In the genomic region with DNA sequence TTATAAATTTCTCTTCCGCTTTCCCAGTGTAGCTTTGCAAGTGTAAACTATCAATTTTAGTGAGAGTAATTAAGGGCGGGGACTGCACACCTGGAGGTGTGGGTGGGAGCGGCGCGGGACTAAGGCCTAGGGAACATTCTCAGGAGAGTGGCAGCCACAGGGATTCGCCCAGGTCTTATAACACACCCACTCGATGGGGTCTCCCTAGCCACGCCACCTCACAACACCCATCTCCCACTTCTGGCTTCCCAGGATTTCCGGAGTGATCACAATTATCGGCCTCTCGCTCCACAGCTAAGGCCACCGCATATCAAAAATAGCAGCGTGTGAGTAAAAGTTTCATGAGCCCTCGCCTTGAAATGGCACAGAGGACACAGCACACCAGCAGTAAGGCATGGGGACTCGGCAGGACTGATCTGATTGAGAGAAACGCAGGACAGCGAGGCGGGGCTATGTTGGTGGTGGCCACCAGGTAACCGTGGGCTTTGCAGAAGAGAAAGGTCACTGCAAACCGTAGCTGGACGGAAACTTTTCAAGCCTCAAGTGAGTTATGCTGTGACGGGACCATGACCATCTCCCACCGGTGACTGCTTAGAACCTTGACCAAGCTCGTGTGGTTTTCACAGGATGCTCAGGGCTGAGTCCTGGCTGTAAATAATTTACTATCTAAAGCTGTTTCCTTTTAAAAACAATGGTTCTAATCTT, we compare ENCODE assay signal across 9 cellular contexts. TPM values are rescaled to one million over a fixed set of nuclear protein-coding genes. Genes with fewer than 3 reads are reported as not detected.
A peak's percentile ranks its signal among the peaks of the same experiment; 100 is the strongest.
DNase-seq lines count a peak whose midpoint lies in the region; ATAC-seq and TF ChIP-seq lines count a peak whose summit lies in the region.
"Had no signal": no experiment of that assay in that cellular context is flagged by ENCODE, and none has a peak within 500 bp of the region (broad histone marks: within the 10 kb centered on the region; RNA-seq: fewer than 3 reads in every experiment).

No MANE protein-coding gene starts in this region.

- POLR2A ChIA-PET in CD8-positive, alpha-beta memory T cell (lab: Charles Lee), result no interaction called here

- H3K36me3 ChIP-seq in heart right ventricle, result no peaks in the 10 kb centered on the region
- H3K36me3 ChIP-seq in mucosa of descending colon (ENCODE audit: low read depth), result no peaks in the 10 kb centered on the region
- H3K36me3 ChIP-seq in aorta (ENCODE audit: control insufficient read depth in 1 of 2, insufficient read depth in 2 of 2, low read length in 1 of 2), result no peaks in the 10 kb centered on the region
- H3K36me3 ChIP-seq in CD8-positive, alpha-beta memory T cell (ENCODE audit: insufficient read depth, low read length), result no peaks in the 10 kb centered on the region

- TF ChIP-seq CTCF in heart right ventricle (IDR thresholded peaks at IDR 0.05) (no peak), choroid plexus epithelial cell (conservative IDR thresholded peaks at IDR 0.05; ENCODE audit: low read depth, low read length) (no peak), mucosa of descending colon (IDR thresholded peaks at IDR 0.05) (no peak)

- CTCF ChIA-PET in CD8-positive, alpha-beta memory T cell (lab: Charles Lee), result no interaction called here

- peaks cover 0 to 4% (median 0%) of the 10 kb centered on the region in 3 donors for H3K36me3 Mint-ChIP-seq in CD8-positive, alpha-beta memory T cell

- H3K9me3 Mint-ChIP-seq in CD8-positive, alpha-beta memory T cell, result peaks cover 0 to 8% (median 5%) of the 10 kb centered on the region in 5 donors

- peaks cover 4 to 51% (median 45%) of the 10 kb centered on the region in 7 donors for H3K27me3 ChIP-seq in heart right ventricle
- H3K27me3 ChIP-seq in aorta (ENCODE audit: control insufficient read depth in 1 of 2, insufficient read depth in 2 of 2, low read length in 1 of 2), result no peaks in the 10 kb centered on the region
- H3K27me3 ChIP-seq in CD8-positive, alpha-beta memory T cell (ENCODE audit: insufficient read depth, low read length, poor library complexity, severe bottlenecking), result no peaks in the 10 kb centered on the region

- H3K27me3 Mint-ChIP-seq in CD8-positive, alpha-beta memory T cell, result peaks cover 20 to 42% of the 10 kb centered on the region in 2 donors

- ATAC-seq in heart right ventricle (peak in 2 of 8 donors; percentile 12 to 16), mucosa of descending colon (peak; percentile 77), aorta (ENCODE audit: low FRiP score) (no peak), GM19324 (IDR thresholded peaks at IDR 0.05; ENCODE audit: low FRiP score, unreplicated experiment) (no peak)

- H3K9me3 ChIP-seq in heart right ventricle (peaks cover 0 to 2% (median 0%) of the 10 kb centered on the region in 11 donors), mucosa of descending colon (no peaks in the 10 kb centered on the region), aorta (ENCODE audit: control insufficient read depth, low read length) (no peaks in the 10 kb centered on the region)
- no peaks in the 10 kb centered on the region for H3K9me3 ChIP-seq in CD8-positive, alpha-beta memory T cell (ENCODE audit: low read length)

- peak overlapping the region in 8 of 10 donors; percentile 68 to 86 (median 79) for H3K27ac ChIP-seq in heart right ventricle
- peak overlapping the region in 1 of 2 donors; percentile 4 for H3K27ac ChIP-seq in aorta (ENCODE audit: low read depth in 1 of 2, low read length in 2 of 2)
- no peak overlapping the region for H3K27ac ChIP-seq in CD8-positive, alpha-beta memory T cell (ENCODE audit: low read depth, low read length)

- peaks cover 0 to 26% (median 6%) of the 10 kb centered on the region in 9 donors for H3K4me1 ChIP-seq in heart right ventricle
- no peaks in the 10 kb centered on the region for H3K4me1 ChIP-seq in mucosa of descending colon (ENCODE audit: low read depth)
- no peaks in the 10 kb centered on the region for H3K4me1 ChIP-seq in aorta (ENCODE audit: control insufficient read depth in 1 of 2, insufficient read depth in 2 of 2, low read length in 2 of 2)
- no peaks in the 10 kb centered on the region for H3K4me1 ChIP-seq in CD8-positive, alpha-beta memory T cell (ENCODE audit: insufficient read depth, low read length)

- peak overlapping the region in 9 of 10 donors; percentile 45 to 70 (median 58) for H3K4me3 ChIP-seq in heart right ventricle
- H3K4me3 ChIP-seq in choroid plexus epithelial cell (ENCODE audit: low read depth, low read length), result peak overlapping the region; percentile 88
- H3K4me3 ChIP-seq in mucosa of descending colon, result no peak overlapping the region
- H3K4me3 ChIP-seq in aorta (ENCODE audit: low read length in 2 of 2), result peak overlapping the region; percentile 80 to 87
- H3K4me3 ChIP-seq in CD8-positive, alpha-beta memory T cell (ENCODE audit: low read length), result no peak overlapping the region

- 29 to 30% methylated on average over 24 of the region's 24 CpGs for WGBS in heart right ventricle, 2 donors
- WGBS in aorta, 2 donors, result 36% methylated on average over 24 of the region's 24 CpGs

- no peak overlapping the region for H3K4me3 Mint-ChIP-seq in CD8-positive, alpha-beta memory T cell

- DNase-seq in heart right ventricle (no peak), cardiac septum (ENCODE audit: low spot score) (no peak), choroid plexus epithelial cell (ENCODE audit: low read depth) (no peak), mucosa of descending colon (peak; percentile 66 to 74 (median 71)), aorta (no peak), HCEC 1CT (no peak)
- DNase-seq in CD8-positive, alpha-beta memory T cell, result no peak
- DNase-seq: NCI-H187 had no signal

- H3K4me1 Mint-ChIP-seq in CD8-positive, alpha-beta memory T cell, result peaks cover 6 to 11% (median 6%) of the 10 kb centered on the region in 3 donors

- no peak overlapping the region for H3K27ac Mint-ChIP-seq in CD8-positive, alpha-beta memory T cell

- intact Hi-C loops in heart right ventricle (cut with DNase I) (loop anchor here in 3 of 10 donors (5.0 to 10.0 kb wide), 3 partner anchors 145 to 258 kb away; no protein-coding TSS in a partner anchor), cardiac septum (cut with DNase I) (loop anchor here (10.0 kb wide), 1 partner anchor 405 kb away; no protein-coding TSS in a partner anchor), mucosa of descending colon (cut with DNase I, micrococcal nuclease) (no loop called here), aorta (cut with DNase I) (loop anchor here (2.0 to 10.0 kb wide), 5 partner anchors 137 to 395 kb away; no protein-coding TSS in a partner anchor)

RNA-seq across cellular contexts. Expression of gene LPAR1, which starts 1.1 kb away (rescaled TPM):
- total RNA-seq in heart right ventricle (10 to 100 TPM in 3 of 10 donors, 1 to 10 TPM in 7; 4.0 to 16.6 (median 7.6) TPM), cardiac septum (10.6 TPM), mucosa of descending colon (10 to 100 TPM; 27.5 to 44.9 (median 30.3) TPM), aorta (100 to 1,000 TPM in 1 of 2 donors, 10 to 100 TPM in 1; 97.7 to 125 TPM)
- polyA plus RNA-seq in heart right ventricle (1 to 10 TPM; 7.3 to 9.6 TPM), aorta (10 to 100 TPM; 28.1 to 91.0 TPM)
- total RNA-seq in CD8-positive, alpha-beta memory T cell, result not detected
- polyA plus RNA-seq in CD8-positive, alpha-beta memory T cell, result not detected

Comparison
In these comparisons a context has a peak if more than half of its experiments do, and no peak if none do; other contexts are left out.
1. DNase-seq: peak in mucosa of descending colon (3 of 3); none in heart right ventricle (0 of 2), cardiac septum (single experiment), choroid plexus epithelial cell (single experiment), aorta (0 of 2), HCEC 1CT (single experiment) and CD8-positive, alpha-beta memory T cell (0 of 5).
2. H3K4me3 ChIP-seq: peak in heart right ventricle (9 of 10), choroid plexus epithelial cell (single experiment) and aorta (2 of 2); none in mucosa of descending colon (single experiment) and CD8-positive, alpha-beta memory T cell (single experiment).
3. RNA of gene LPAR1, which starts 1.1 kb away (total RNA-seq): 97.7 to 125 TPM in aorta, 27.5 to 44.9 TPM in mucosa of descending colon, 10.6 TPM in cardiac septum (single experiment) and 4.0 to 16.6 TPM in heart right ventricle; not detected in CD8-positive, alpha-beta memory T cell; every median in the first group is over 4 times any median in the second.
4. intact Hi-C loops: an anchor here in cardiac septum (10.0 kb wide) and aorta (2.0 to 10.0 kb wide); none called in mucosa of descending colon.